In genomic region chr5:149564542-149565140, GRCh38 we compare ENCODE assay signal across 8 cellular contexts. TPM values are rescaled to one million over a fixed set of nuclear protein-coding genes. Genes with fewer than 3 reads are reported as not detected.
DNase-seq lines count a peak whose midpoint lies in the region; ATAC-seq and TF ChIP-seq lines count a peak whose summit lies in the region.
"Not testable (repeated sequence)": the region's sequence is repeated elsewhere in the genome, so short reads cannot be mapped to it uniquely, and the experiment has no call there.

No MANE protein-coding gene starts in this region.

- peak; percentile 85 for DNase-seq in CD1c-positive myeloid dendritic cell (ENCODE audit: extremely low spot score)
- peak; percentile 43 for DNase-seq in NCI-H128 (lab: John Stamatoyannopoulos, UW; ENCODE audit: unreplicated experiment)
- peak; percentile 42 to 84 for DNase-seq in SJCRH30
- peak; percentile 93 for DNase-seq in MCF 10A (ENCODE audit: unreplicated experiment)
- DNase-seq in hepatocyte (ENCODE audit: low spot score): peak; percentile 81
- DNase-seq in retina: peak; percentile 64

- H3K27ac Mint-ChIP-seq in MCF 10A (ENCODE audit: low read depth, unreplicated experiment): peak overlapping the region; percentile 82

- not testable (repeated sequence) for H3K27ac ChIP-seq in SJCRH30, hepatocyte

- intact Hi-C loops in MCF 10A (cut with micrococcal nuclease): loop anchor here (1.0 to 5.0 kb wide), 7 partner anchors 47 to 432 kb away; no protein-coding TSS in a partner anchor

- H3K4me1 Mint-ChIP-seq in MCF 10A (ENCODE audit: insufficient read depth, unreplicated experiment): peaks cover 35% of the 10 kb centered on the region

- CTCF ChIA-PET in MCF 10A (lab: Yijun Ruan, JAX): interaction anchor here (0.6 to 3.5 kb wide), 68 partner anchors 8 to 543 kb away, joined by 3 to 59 read pairs (median 4); partner anchors contain the start of genes ARHGEF37 and CSNK1A1

- H3K4me1 ChIP-seq in SJCRH30 (peaks cover 17% of the 10 kb centered on the region), hepatocyte (ENCODE audit: insufficient read depth) (peaks cover 16% of the 10 kb centered on the region)

- TF ChIP-seq CTCF in MCF 10A (IDR thresholded peaks at IDR 0.05; ENCODE audit: unreplicated experiment) (peak; percentile 78), hepatocyte (IDR thresholded peaks at IDR 0.05; ENCODE audit: poor library complexity) (peak; percentile 76)

- not testable (repeated sequence) for H3K36me3 ChIP-seq in SJCRH30; hepatocyte (replicated peaks; ENCODE audit: insufficient read depth, low read depth)

- not testable (repeated sequence) for BruUV-seq in MCF 10A (replicated peaks; lab: Mats Ljungman, UMichigan)

- not testable (repeated sequence) for H3K9me3 Mint-ChIP-seq in MCF 10A (ENCODE audit: unreplicated experiment)

- peak; percentile 92 for ATAC-seq in GM19025 (IDR thresholded peaks at IDR 0.05; ENCODE audit: low read depth, unreplicated experiment)
- ATAC-seq in HG02981 (IDR thresholded peaks at IDR 0.05; ENCODE audit: unreplicated experiment): peak; percentile 93

- not testable (repeated sequence) for H3K27me3 Mint-ChIP-seq in MCF 10A (ENCODE audit: insufficient read depth, unreplicated experiment)

- not testable (repeated sequence) for H3K36me3 Mint-ChIP-seq in MCF 10A (ENCODE audit: insufficient read depth, unreplicated experiment)

- peak overlapping the region; percentile 52 for H3K4me3 Mint-ChIP-seq in MCF 10A (ENCODE audit: unreplicated experiment)

- WGBS in hepatocyte (ENCODE audit: low lambda C conversion rate, missing lambda C conversion rate): 59% methylated on average over 14 of the region's 15 CpGs

- H2AFZ ChIP-seq in hepatocyte: not testable (repeated sequence)

- not testable (repeated sequence) for H3K4me3 ChIP-seq in SJCRH30, hepatocyte

- not testable (repeated sequence) for H3K79me2 ChIP-seq in hepatocyte

- POLR2A ChIA-PET in MCF 10A (lab: Yijun Ruan, JAX): interaction anchor here (0.5 to 3.6 kb wide), 28 partner anchors 11 to 372 kb away, joined by 3 to 46 read pairs (median 4); partner anchors contain the start of genes ARHGEF37, CSNK1A1, GRPEL2 and PCYOX1L

- not testable (repeated sequence) for H4K20me1 ChIP-seq in hepatocyte (ENCODE audit: insufficient read depth, poor library complexity, severe bottlenecking)

- not testable (repeated sequence) for H3K9me3 ChIP-seq in SJCRH30 (replicated peaks); hepatocyte (ENCODE audit: low read depth)

- peak overlapping the region; percentile 13 for H3K4me2 ChIP-seq in hepatocyte

- not testable (repeated sequence) for H3K9me2 ChIP-seq in hepatocyte (replicated peaks; ENCODE audit: insufficient read depth)

- H3K27me3 ChIP-seq in SJCRH30, hepatocyte: not testable (repeated sequence)

RNA-seq across cellular contexts. Expression of gene CSNK1A1, which starts 13.4 kb away (rescaled TPM):
- 204 and 205 TPM in 2 replicates for total RNA-seq in SJCRH30 (2014; rRNA removed; shearing (Covaris generic))
- total RNA-seq in MCF 10A (2022) (666 and 744 TPM in 2 replicates), hepatocyte (220 and 231 TPM in 2 replicates)
- polyA plus RNA-seq in hepatocyte: 102 and 106 TPM in 2 replicates

RNA-seq across cellular contexts. Expression of gene ARHGEF37, which starts 16.7 kb away (rescaled TPM):
- total RNA-seq in SJCRH30 (2014; rRNA removed; shearing (Covaris generic)): 0.05 and 0.38 TPM in 2 replicates
- total RNA-seq in MCF 10A (2022) (3.9 and 5.1 TPM in 2 replicates), hepatocyte (2.0 and 2.3 TPM in 2 replicates)
- 2.9 and 3.1 TPM in 2 replicates for polyA plus RNA-seq in hepatocyte

Comparison
In these comparisons a context has a peak if more than half of its experiments do, and no peak if none do; other contexts are left out.
1. DNase-seq: peak in every context shown above with its lines; median percentile 93 in MCF 10A; 85 in CD1c-positive myeloid dendritic cell; 81 in hepatocyte; 64 in retina; 63 in SJCRH30; 43 in NCI-H128.